In the genomic region with DNA sequence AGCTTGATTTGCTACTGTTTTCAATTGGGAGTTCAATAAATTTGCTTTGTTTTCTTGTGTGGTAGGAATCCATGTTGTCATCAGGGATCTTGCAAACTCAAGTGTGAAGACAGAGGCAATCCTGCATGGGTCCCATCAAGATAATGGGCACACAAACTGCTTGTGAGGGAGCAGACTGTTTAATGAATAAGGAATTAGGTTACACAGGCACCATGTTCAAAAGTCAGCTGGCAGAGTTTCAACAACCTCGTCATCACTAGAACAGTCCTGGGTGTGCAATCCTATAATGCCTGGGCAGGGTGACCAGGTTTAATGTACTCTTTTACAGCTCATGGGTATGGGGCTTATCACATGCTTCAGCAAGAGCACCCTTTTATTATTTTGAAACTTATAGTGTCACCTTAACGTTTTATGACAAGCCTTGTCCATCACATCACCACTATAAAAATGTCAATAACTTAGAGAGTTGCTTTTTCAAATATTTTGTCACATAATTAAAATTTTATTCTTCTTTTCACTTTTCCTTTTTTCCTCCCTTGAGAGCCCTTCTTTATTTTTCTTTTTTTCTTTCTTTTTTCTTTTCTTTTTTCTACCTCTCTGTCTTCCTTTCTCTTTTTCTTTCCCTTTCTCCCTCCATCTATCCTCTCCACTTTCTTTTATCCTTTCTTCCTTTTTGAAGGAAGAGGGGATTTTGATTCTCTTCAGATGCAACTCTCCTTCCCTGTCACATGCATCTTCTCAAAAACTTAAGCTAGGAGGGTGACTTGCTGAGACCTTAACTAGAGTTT, we compare ENCODE assay signal across 12 cellular contexts.
DNase-seq lines count a peak whose midpoint lies in the region; ATAC-seq and TF ChIP-seq lines count a peak whose summit lies in the region.
"Had no signal": no experiment of that assay in that cellular context is flagged by ENCODE, and none has a peak within 500 bp of the region (broad histone marks: within the 10 kb centered on the region; RNA-seq: fewer than 3 reads in every experiment).

No MANE protein-coding gene starts in this region.

- H3K9me3 Mint-ChIP-seq in memory B cell, result peaks cover 1% of the 10 kb centered on the region

- H3K4me3 ChIP-seq in HEK293 (ENCODE audit: low read depth, low read length) (no peak overlapping the region), MM.1S (ENCODE audit: low read length) (no peak overlapping the region)
- H3K4me3 ChIP-seq: tibial artery had no signal

- H3K9ac ChIP-seq in MM.1S (ENCODE audit: low read length), result no peak overlapping the region
- H3K9ac ChIP-seq: KMS-11 had no signal

- H3F3A ChIP-seq in MM.1S (ENCODE audit: insufficient read depth, low read length), result no peaks in the 10 kb centered on the region

- POLR2A ChIA-PET in HEK293 (lab: Yijun Ruan, JAX), result no interaction called here

- peak; percentile 17 for ATAC-seq in memory B cell (ENCODE audit: low read depth)

- peak overlapping the region; percentile 87 for H3K27ac Mint-ChIP-seq in memory B cell

- H3K4me2 ChIP-seq in MM.1S (ENCODE audit: low read depth, low read length), result no peak overlapping the region
- H3K4me2 ChIP-seq: KMS-11 had no signal

- peak overlapping the region; percentile 14 for H3K4me3 Mint-ChIP-seq in memory B cell
- H3K4me3 Mint-ChIP-seq: brain had no signal

- no peaks in the 10 kb centered on the region for H3K36me3 ChIP-seq in HEK293 (ENCODE audit: control insufficient read depth in 2 of 2, insufficient read depth in 1 of 2, low read length in 2 of 2)
- H3K36me3 ChIP-seq in MM.1S (replicated peaks; ENCODE audit: insufficient read depth, low read length), result no peaks in the 10 kb centered on the region
- H3K36me3 ChIP-seq: tibial artery had no signal

- H3K27ac ChIP-seq in HEK293 (ENCODE audit: extremely low read depth, low read depth, low read length) (no peak overlapping the region), MM.1S (ENCODE audit: low read length) (no peak overlapping the region)
- H3K27ac ChIP-seq: KMS-11, tibial artery had no signal

- CTCF ChIA-PET in HEK293 (lab: Yijun Ruan, JAX), result interaction anchor here (1.0 to 1.3 kb wide), 2 partner anchors 42 to 43 kb away, joined by 3 read pairs; no protein-coding TSS in a partner anchor

- H3K4me1 ChIP-seq in HEK293 (ENCODE audit: control insufficient read depth, insufficient read depth, low read length), result peaks cover 6% of the 10 kb centered on the region
- no peaks in the 10 kb centered on the region for H3K4me1 ChIP-seq in MM.1S (ENCODE audit: low read length)
- H3K4me1 ChIP-seq: tibial artery had no signal

- TF ChIP-seq CTCF in HEK293 (tag by site-specific recombination; IDR thresholded peaks at IDR 0.05), result no peak
- no peak for TF ChIP-seq CTCF in MM.1S (IDR thresholded peaks at IDR 0.05; ENCODE audit: low read length)

- H3K27me3 ChIP-seq in MM.1S (replicated peaks; ENCODE audit: insufficient read depth, low read length), result no peaks in the 10 kb centered on the region
- H3K27me3 ChIP-seq: tibial artery had no signal

- peaks cover 2% of the 10 kb centered on the region for H3K36me3 Mint-ChIP-seq in memory B cell
- H3K36me3 Mint-ChIP-seq: brain had no signal

- H2AFZ ChIP-seq in MM.1S (ENCODE audit: low read length), result no peak overlapping the region

- H3K27me3 Mint-ChIP-seq in memory B cell, result no peaks in the 10 kb centered on the region
- H3K27me3 Mint-ChIP-seq: brain had no signal

- H3K9me2 ChIP-seq in MM.1S (replicated peaks; ENCODE audit: insufficient read depth, low read length), result no peaks in the 10 kb centered on the region

- H3K4me1 Mint-ChIP-seq in memory B cell, result peaks cover 25% of the 10 kb centered on the region
- H3K4me1 Mint-ChIP-seq: brain had no signal

- H4K20me1 ChIP-seq in MM.1S (ENCODE audit: insufficient read depth, low read length), result no peaks in the 10 kb centered on the region

- H3K79me2 ChIP-seq in MM.1S (ENCODE audit: low read length), result no peaks in the 10 kb centered on the region

- H3K9me3 ChIP-seq in HEK293 (ENCODE audit: control insufficient read depth, insufficient read depth, low read depth, low read length) (no peaks in the 10 kb centered on the region), MM.1S (replicated peaks; ENCODE audit: insufficient read depth, low read length) (no peaks in the 10 kb centered on the region)
- H3K9me3 ChIP-seq: tibial artery had no signal

- peak; percentile 16 for DNase-seq in NCI-H1105 treated with DMSO at 0.1 percent for 48 hours (lab: John Stamatoyannopoulos, UW)
- no peak for DNase-seq in NCI-H1105 (lab: John Stamatoyannopoulos, UW)
- DNase-seq in NCI-H226, result peak; percentile 44
- DNase-seq in memory B cell (ENCODE audit: low spot score in 2 of 2), result no peak
- no peak for DNase-seq in globus pallidus (ENCODE audit: low spot score)
- no peak for DNase-seq in MM.1S
- DNase-seq in NCI-H1048 (lab: John Stamatoyannopoulos, UW), result no peak
- DNase-seq: 8988T, tibial artery had no signal

TF ChIP-seq in HEK293, 187 proteins besides CTCF, POLR2A, EP300 and RAD21 (continues in another document):
- TF ChIP-seq SETDB1 (IDR thresholded peaks at IDR 0.05; ENCODE audit: insufficient read length, low read length) (no peak), BCL11A (tag by site-specific recombination; IDR thresholded peaks at IDR 0.05; ENCODE audit: low read depth) (0 out of 2 replicates have a peak, but pooled peaks have one; percentile 32), ZNF560 (tag by site-specific recombination; IDR thresholded peaks at IDR 0.05; ENCODE audit: borderline replicate concordance) (no peak), ZSCAN16 (tag by site-specific recombination; IDR thresholded peaks at IDR 0.05) (no peak), ZNF501 (tag by site-specific recombination; IDR thresholded peaks at IDR 0.05) (no peak), ZNF24 (tag by site-specific recombination; IDR thresholded peaks at IDR 0.05) (peak; percentile 40; the same call in 1 of the 2 replicates), ZNF274 (IDR thresholded peaks at IDR 0.05; ENCODE audit: low read length) (no peak), ZNF274 (tag by site-specific recombination; IDR thresholded peaks at IDR 0.05; ENCODE audit: borderline replicate concordance) (no peak), KLF8 (tag by site-specific recombination; IDR thresholded peaks at IDR 0.05) (no peak; the same call in 1 of the 2 replicates), KLF9 (tag by site-specific recombination; IDR thresholded peaks at IDR 0.05; ENCODE audit: low read depth) (no peak), ZNF140 (tag by site-specific recombination; IDR thresholded peaks at IDR 0.05) (no peak), RBAK (tag by site-specific recombination; IDR thresholded peaks at IDR 0.05) (no peak), SP7 (tag by site-specific recombination; IDR thresholded peaks at IDR 0.05) (peak; percentile 60), ZNF660 (tag by site-specific recombination; IDR thresholded peaks at IDR 0.05) (peak; percentile 71), OSR2 (tag by site-specific recombination; IDR thresholded peaks at IDR 0.05) (peak; percentile 33; the same call in 1 of the 2 replicates), ZNF624 (tag by site-specific recombination; IDR thresholded peaks at IDR 0.05) (no peak), ZNF561 (tag by site-specific recombination; IDR thresholded peaks at IDR 0.05; ENCODE audit: borderline replicate concordance) (peak; percentile 58), ZBTB20 (tag by site-specific recombination; IDR thresholded peaks at IDR 0.05) (0 out of 2 replicates have a peak, but pooled peaks have one; percentile 35), ZNF549 (tag by site-specific recombination; IDR thresholded peaks at IDR 0.05) (no peak), ZNF146 (tag by site-specific recombination; IDR thresholded peaks at IDR 0.05) (no peak), PRDM1 (tag by site-specific recombination; IDR thresholded peaks at IDR 0.05) (peak; percentile 97)
- TF ChIP-seq, protein P1, sequence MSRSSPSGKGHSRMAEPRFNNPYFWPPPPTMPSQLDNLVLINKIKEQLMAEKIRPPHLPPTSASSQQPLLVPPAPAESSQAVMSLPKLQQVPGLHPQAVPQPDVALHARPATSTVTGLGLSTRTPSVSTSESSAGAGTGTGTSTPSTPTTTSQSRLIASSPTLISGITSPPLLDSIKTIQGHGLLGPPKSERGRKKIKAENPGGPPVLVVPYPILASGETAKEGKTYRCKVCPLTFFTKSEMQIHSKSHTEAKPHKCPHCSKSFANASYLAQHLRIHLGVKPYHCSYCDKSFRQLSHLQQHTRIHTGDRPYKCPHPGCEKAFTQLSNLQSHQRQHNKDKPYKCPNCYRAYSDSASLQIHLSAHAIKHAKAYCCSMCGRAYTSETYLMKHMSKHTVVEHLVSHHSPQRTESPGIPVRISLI (tag by site-specific recombination; IDR thresholded peaks at IDR 0.05), result no peak
- TF ChIP-seq, protein P2, sequence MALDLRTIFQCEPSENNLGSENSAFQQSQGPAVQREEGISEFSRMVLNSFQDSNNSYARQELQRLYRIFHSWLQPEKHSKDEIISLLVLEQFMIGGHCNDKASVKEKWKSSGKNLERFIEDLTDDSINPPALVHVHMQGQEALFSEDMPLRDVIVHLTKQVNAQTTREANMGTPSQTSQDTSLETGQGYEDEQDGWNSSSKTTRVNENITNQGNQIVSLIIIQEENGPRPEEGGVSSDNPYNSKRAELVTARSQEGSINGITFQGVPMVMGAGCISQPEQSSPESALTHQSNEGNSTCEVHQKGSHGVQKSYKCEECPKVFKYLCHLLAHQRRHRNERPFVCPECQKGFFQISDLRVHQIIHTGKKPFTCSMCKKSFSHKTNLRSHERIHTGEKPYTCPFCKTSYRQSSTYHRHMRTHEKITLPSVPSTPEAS (tag by site-specific recombination; IDR thresholded peaks at IDR 0.05), result 0 out of 2 replicates have a peak, but pooled peaks have one; percentile 9
- TF ChIP-seq, protein P3, sequence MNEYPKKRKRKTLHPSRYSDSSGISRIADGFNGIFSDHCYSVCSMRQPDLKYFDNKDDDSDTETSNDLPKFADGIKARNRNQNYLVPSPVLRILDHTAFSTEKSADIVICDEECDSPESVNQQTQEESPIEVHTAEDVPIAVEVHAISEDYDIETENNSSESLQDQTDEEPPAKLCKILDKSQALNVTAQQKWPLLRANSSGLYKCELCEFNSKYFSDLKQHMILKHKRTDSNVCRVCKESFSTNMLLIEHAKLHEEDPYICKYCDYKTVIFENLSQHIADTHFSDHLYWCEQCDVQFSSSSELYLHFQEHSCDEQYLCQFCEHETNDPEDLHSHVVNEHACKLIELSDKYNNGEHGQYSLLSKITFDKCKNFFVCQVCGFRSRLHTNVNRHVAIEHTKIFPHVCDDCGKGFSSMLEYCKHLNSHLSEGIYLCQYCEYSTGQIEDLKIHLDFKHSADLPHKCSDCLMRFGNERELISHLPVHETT (tag by site-specific recombination; IDR thresholded peaks at IDR 0.05), result 0 out of 2 replicates have a peak, but pooled peaks have one; percentile 15
- TF ChIP-seq, protein P4, sequence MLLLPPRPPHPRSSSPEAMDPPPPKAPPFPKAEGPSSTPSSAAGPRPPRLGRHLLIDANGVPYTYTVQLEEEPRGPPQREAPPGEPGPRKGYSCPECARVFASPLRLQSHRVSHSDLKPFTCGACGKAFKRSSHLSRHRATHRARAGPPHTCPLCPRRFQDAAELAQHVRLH (tag by site-specific recombination; IDR thresholded peaks at IDR 0.05), result peak; percentile 78

Comparison
In these comparisons a context has a peak if more than half of its experiments do, and no peak if none do; other contexts are left out.
1. DNase-seq: peak in NCI-H1105 treated with DMSO at 0.1 percent for 48 hours (single experiment) and NCI-H226 (single experiment); none in NCI-H1105 (single experiment), memory B cell (0 of 2), globus pallidus (single experiment), MM.1S (single experiment) and NCI-H1048 (single experiment).